Comparison of ENCODE assay signal across 1 cellular context in the genomic region with DNA sequence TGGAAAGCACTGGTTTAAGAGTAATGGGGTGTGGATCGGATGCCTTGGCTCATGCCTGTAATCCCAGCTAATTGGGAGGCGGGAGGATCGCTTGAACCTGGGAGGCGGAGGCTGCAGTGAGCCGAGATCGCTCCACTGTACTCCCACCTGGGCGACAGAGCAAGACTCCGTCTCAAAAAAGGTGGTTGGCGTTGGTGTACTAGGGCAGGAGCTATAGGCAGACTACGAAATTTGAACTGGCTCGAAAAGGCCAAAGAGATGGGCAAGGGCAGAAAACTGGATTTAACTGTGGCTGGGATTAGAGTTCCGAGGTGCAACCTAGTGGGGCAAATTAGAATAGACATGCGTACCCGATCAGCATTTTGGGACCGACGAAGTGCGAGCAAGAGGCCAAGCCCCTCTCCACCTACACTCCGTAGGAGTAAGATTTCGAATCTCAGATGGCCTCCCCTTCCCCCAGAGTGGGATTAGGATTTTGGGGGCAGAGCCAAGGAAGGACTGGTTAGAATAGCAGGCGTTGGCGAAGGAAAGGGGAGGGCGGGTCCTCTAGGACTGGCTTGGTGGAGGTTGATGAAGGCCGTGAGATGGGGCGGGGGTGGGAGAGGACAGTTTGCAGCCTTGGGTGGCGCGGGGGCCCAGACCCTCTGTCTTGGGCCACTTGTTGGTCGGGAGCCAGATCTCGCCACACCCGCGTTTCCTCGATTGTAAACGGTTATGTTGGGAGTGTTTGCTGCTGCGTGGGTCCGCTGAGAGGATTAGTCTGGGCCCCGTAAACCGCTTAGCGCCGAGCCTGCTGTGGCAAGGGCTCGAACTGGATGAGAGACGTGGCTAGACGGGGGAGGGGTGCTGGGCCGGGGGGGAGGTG.
A peak's percentile ranks its signal among the peaks of the same experiment; 100 is the strongest.
TF ChIP-seq lines count a peak whose summit lies in the region.

No MANE protein-coding gene starts in this region.

TF ChIP-seq in K562, 482 proteins besides CTCF, POLR2A, EP300 and RAD21 (continues in another document):
- TF ChIP-seq SIX5 (IDR thresholded peaks at IDR 0.05; ENCODE audit: borderline replicate concordance in 1 of 2, insufficient read depth in 1 of 2, low read depth in 1 of 2, low read length in 2 of 2): no peak
- TF ChIP-seq SUPT5H (IDR thresholded peaks at IDR 0.05): 0 out of 2 replicates have a peak, but pooled peaks have one; percentile 13
- TF ChIP-seq ZNF830 (CRISPR knock-in tag; IDR thresholded peaks at IDR 0.05): 0 out of 2 replicates have a peak, but pooled peaks have one; percentile 35
- TF ChIP-seq KDM1A (IDR thresholded peaks at IDR 0.05): 0 out of 4 replicates have a peak, but pooled peaks of 1 of the 2 experiments have one; percentile 21
- TF ChIP-seq, protein P1, sequence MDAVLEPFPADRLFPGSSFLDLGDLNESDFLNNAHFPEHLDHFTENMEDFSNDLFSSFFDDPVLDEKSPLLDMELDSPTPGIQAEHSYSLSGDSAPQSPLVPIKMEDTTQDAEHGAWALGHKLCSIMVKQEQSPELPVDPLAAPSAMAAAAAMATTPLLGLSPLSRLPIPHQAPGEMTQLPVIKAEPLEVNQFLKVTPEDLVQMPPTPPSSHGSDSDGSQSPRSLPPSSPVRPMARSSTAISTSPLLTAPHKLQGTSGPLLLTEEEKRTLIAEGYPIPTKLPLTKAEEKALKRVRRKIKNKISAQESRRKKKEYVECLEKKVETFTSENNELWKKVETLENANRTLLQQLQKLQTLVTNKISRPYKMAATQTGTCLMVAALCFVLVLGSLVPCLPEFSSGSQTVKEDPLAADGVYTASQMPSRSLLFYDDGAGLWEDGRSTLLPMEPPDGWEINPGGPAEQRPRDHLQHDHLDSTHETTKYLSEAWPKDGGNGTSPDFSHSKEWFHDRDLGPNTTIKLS (IDR thresholded peaks at IDR 0.05; ENCODE audit: borderline replicate concordance, low read depth): peak; percentile 92; the same call in 1 of the 2 replicates
- TF ChIP-seq SMARCA4 (IDR thresholded peaks at IDR 0.05): peak; percentile 16; the same call in 1 of the 2 replicates
- 0 out of 2 replicates have a peak, but pooled peaks have one; percentile 14 for TF ChIP-seq STAT5A (IDR thresholded peaks at IDR 0.05; ENCODE audit: borderline replicate concordance, low read length)
- TF ChIP-seq, protein P2, sequence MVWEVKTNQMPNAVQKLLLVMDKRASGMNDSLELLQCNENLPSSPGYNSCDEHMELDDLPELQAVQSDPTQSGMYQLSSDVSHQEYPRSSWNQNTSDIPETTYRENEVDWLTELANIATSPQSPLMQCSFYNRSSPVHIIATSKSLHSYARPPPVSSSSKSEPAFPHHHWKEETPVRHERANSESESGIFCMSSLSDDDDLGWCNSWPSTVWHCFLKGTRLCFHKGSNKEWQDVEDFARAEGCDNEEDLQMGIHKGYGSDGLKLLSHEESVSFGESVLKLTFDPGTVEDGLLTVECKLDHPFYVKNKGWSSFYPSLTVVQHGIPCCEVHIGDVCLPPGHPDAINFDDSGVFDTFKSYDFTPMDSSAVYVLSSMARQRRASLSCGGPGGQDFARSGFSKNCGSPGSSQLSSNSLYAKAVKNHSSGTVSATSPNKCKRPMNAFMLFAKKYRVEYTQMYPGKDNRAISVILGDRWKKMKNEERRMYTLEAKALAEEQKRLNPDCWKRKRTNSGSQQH (CRISPR knock-in tag; IDR thresholded peaks at IDR 0.05): 0 out of 2 replicates have a peak, but pooled peaks have one; percentile 63
- TF ChIP-seq, protein P3, sequence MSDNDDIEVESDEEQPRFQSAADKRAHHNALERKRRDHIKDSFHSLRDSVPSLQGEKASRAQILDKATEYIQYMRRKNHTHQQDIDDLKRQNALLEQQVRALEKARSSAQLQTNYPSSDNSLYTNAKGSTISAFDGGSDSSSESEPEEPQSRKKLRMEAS (CRISPR knock-in tag; IDR thresholded peaks at IDR 0.05): no peak
- TF ChIP-seq ERF (CRISPR knock-in tag; IDR thresholded peaks at IDR 0.05): 0 out of 2 replicates have a peak, but pooled peaks have one; percentile 59
- TF ChIP-seq, protein P4, sequence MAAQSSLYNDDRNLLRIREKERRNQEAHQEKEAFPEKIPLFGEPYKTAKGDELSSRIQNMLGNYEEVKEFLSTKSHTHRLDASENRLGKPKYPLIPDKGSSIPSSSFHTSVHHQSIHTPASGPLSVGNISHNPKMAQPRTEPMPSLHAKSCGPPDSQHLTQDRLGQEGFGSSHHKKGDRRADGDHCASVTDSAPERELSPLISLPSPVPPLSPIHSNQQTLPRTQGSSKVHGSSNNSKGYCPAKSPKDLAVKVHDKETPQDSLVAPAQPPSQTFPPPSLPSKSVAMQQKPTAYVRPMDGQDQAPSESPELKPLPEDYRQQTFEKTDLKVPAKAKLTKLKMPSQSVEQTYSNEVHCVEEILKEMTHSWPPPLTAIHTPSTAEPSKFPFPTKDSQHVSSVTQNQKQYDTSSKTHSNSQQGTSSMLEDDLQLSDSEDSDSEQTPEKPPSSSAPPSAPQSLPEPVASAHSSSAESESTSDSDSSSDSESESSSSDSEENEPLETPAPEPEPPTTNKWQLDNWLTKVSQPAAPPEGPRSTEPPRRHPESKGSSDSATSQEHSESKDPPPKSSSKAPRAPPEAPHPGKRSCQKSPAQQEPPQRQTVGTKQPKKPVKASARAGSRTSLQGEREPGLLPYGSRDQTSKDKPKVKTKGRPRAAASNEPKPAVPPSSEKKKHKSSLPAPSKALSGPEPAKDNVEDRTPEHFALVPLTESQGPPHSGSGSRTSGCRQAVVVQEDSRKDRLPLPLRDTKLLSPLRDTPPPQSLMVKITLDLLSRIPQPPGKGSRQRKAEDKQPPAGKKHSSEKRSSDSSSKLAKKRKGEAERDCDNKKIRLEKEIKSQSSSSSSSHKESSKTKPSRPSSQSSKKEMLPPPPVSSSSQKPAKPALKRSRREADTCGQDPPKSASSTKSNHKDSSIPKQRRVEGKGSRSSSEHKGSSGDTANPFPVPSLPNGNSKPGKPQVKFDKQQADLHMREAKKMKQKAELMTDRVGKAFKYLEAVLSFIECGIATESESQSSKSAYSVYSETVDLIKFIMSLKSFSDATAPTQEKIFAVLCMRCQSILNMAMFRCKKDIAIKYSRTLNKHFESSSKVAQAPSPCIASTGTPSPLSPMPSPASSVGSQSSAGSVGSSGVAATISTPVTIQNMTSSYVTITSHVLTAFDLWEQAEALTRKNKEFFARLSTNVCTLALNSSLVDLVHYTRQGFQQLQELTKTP (IDR thresholded peaks at IDR 0.05; ENCODE audit: low read depth in 1 of 2, partially characterized antibody in 2 of 2): peak in 1 of 2 experiments; percentile 18
- TF ChIP-seq, protein P5, sequence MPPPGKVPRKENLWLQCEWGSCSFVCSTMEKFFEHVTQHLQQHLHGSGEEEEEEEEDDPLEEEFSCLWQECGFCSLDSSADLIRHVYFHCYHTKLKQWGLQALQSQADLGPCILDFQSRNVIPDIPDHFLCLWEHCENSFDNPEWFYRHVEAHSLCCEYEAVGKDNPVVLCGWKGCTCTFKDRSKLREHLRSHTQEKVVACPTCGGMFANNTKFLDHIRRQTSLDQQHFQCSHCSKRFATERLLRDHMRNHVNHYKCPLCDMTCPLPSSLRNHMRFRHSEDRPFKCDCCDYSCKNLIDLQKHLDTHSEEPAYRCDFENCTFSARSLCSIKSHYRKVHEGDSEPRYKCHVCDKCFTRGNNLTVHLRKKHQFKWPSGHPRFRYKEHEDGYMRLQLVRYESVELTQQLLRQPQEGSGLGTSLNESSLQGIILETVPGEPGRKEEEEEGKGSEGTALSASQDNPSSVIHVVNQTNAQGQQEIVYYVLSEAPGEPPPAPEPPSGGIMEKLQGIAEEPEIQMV (tag; conservative IDR thresholded peaks at IDR 0.05; ENCODE audit: low read depth): 0 out of 2 replicates have a peak, but pooled peaks have one; percentile 31
- 0 out of 2 replicates have a peak, but pooled peaks have one; percentile 17 for TF ChIP-seq BACH1 (tag; IDR thresholded peaks at IDR 0.05)
- TF ChIP-seq, protein P6, sequence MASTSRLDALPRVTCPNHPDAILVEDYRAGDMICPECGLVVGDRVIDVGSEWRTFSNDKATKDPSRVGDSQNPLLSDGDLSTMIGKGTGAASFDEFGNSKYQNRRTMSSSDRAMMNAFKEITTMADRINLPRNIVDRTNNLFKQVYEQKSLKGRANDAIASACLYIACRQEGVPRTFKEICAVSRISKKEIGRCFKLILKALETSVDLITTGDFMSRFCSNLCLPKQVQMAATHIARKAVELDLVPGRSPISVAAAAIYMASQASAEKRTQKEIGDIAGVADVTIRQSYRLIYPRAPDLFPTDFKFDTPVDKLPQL (IDR thresholded peaks at IDR 0.05; ENCODE audit: extremely low read depth, insufficient read length): no peak
- TF ChIP-seq LEF1 (IDR thresholded peaks at IDR 0.05): peak; percentile 42
- 0 out of 2 replicates have a peak, but pooled peaks have one; percentile 61 for TF ChIP-seq NFIC (IDR thresholded peaks at IDR 0.05)
- no peak for TF ChIP-seq BRCA1 (IDR thresholded peaks at IDR 0.05)
- no peak for TF ChIP-seq BRCA1 (CRISPR knock-in tag; IDR thresholded peaks at IDR 0.05)
- no peak for TF ChIP-seq CAMTA2 (CRISPR knock-in tag; conservative IDR thresholded peaks at IDR 0.05)
- TF ChIP-seq SMARCE1 (IDR thresholded peaks at IDR 0.05): 0 out of 2 replicates have a peak, but pooled peaks have one; percentile 14
- TF ChIP-seq, protein P7, sequence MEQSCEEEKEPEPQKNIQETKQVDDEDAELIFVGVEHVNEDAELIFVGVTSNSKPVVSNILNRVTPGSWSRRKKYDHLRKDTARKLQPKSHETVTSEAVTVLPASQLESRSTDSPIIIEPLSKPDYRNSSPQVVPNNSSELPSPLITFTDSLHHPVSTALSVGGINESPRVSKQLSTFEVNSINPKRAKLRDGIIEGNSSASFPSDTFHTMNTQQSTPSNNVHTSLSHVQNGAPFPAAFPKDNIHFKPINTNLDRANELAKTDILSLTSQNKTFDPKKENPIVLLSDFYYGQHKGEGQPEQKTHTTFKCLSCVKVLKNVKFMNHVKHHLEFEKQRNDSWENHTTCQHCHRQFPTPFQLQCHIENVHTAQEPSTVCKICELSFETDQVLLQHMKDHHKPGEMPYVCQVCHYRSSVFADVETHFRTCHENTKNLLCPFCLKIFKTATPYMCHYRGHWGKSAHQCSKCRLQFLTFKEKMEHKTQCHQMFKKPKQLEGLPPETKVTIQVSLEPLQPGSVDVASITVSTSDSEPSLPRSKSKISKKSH (CRISPR knock-in tag; IDR thresholded peaks at IDR 0.05): no peak
- TF ChIP-seq, protein P8, sequence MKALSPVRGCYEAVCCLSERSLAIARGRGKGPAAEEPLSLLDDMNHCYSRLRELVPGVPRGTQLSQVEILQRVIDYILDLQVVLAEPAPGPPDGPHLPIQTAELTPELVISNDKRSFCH (CRISPR knock-in tag; IDR thresholded peaks at IDR 0.05): no peak
- TF ChIP-seq, protein P8 (tag; IDR thresholded peaks at IDR 0.05): 0 out of 2 replicates have a peak, but pooled peaks have one; percentile 20
- peak; percentile 37; the same call in 1 of the 2 replicates for TF ChIP-seq NBN (IDR thresholded peaks at IDR 0.05; ENCODE audit: low read depth)
- TF ChIP-seq POLR2AphosphoS5 (IDR thresholded peaks at IDR 0.05; ENCODE audit: control insufficient read depth, insufficient read depth, low read depth, low read length): peak; percentile 7; the same call in 1 of the 2 replicates
- peak; percentile 63 to 70 for TF ChIP-seq NRF1 (conservative IDR thresholded peaks at IDR 0.05 in 1 of 2, IDR thresholded peaks at IDR 0.05 in 1 of 2)
- TF ChIP-seq, protein P9, sequence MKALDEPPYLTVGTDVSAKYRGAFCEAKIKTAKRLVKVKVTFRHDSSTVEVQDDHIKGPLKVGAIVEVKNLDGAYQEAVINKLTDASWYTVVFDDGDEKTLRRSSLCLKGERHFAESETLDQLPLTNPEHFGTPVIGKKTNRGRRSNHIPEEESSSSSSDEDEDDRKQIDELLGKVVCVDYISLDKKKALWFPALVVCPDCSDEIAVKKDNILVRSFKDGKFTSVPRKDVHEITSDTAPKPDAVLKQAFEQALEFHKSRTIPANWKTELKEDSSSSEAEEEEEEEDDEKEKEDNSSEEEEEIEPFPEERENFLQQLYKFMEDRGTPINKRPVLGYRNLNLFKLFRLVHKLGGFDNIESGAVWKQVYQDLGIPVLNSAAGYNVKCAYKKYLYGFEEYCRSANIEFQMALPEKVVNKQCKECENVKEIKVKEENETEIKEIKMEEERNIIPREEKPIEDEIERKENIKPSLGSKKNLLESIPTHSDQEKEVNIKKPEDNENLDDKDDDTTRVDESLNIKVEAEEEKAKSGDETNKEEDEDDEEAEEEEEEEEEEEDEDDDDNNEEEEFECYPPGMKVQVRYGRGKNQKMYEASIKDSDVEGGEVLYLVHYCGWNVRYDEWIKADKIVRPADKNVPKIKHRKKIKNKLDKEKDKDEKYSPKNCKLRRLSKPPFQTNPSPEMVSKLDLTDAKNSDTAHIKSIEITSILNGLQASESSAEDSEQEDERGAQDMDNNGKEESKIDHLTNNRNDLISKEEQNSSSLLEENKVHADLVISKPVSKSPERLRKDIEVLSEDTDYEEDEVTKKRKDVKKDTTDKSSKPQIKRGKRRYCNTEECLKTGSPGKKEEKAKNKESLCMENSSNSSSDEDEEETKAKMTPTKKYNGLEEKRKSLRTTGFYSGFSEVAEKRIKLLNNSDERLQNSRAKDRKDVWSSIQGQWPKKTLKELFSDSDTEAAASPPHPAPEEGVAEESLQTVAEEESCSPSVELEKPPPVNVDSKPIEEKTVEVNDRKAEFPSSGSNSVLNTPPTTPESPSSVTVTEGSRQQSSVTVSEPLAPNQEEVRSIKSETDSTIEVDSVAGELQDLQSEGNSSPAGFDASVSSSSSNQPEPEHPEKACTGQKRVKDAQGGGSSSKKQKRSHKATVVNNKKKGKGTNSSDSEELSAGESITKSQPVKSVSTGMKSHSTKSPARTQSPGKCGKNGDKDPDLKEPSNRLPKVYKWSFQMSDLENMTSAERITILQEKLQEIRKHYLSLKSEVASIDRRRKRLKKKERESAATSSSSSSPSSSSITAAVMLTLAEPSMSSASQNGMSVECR (CRISPR knock-in tag; IDR thresholded peaks at IDR 0.05): peak; percentile 45; the same call in 1 of the 2 replicates
- TF ChIP-seq, protein P10, sequence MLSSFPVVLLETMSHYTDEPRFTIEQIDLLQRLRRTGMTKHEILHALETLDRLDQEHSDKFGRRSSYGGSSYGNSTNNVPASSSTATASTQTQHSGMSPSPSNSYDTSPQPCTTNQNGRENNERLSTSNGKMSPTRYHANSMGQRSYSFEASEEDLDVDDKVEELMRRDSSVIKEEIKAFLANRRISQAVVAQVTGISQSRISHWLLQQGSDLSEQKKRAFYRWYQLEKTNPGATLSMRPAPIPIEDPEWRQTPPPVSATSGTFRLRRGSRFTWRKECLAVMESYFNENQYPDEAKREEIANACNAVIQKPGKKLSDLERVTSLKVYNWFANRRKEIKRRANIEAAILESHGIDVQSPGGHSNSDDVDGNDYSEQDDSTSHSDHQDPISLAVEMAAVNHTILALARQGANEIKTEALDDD (IDR thresholded peaks at IDR 0.05): peak; percentile 77
- TF ChIP-seq CBX5 (IDR thresholded peaks at IDR 0.05; ENCODE audit: borderline replicate concordance, low read depth): 0 out of 2 replicates have a peak, but pooled peaks have one; percentile 8
- TF ChIP-seq, protein P11, sequence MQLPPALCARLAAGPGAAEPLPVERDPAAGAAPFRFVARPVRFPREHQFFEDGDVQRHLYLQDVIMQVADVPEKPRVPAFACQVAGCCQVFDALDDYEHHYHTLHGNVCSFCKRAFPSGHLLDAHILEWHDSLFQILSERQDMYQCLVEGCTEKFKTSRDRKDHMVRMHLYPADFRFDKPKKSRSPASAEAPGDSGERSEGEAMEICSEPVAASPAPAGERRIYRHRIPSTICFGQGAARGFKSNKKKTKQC (CRISPR knock-in tag; IDR thresholded peaks at IDR 0.05): 0 out of 2 replicates have a peak, but pooled peaks have one; percentile 2
- no peak for TF ChIP-seq ZNF79 (CRISPR knock-in tag; IDR thresholded peaks at IDR 0.05; ENCODE audit: low read depth)
- TF ChIP-seq, protein P12, sequence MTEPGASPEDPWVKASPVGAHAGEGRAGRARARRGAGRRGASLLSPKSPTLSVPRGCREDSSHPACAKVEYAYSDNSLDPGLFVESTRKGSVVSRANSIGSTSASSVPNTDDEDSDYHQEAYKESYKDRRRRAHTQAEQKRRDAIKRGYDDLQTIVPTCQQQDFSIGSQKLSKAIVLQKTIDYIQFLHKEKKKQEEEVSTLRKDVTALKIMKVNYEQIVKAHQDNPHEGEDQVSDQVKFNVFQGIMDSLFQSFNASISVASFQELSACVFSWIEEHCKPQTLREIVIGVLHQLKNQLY (CRISPR knock-in tag; conservative IDR thresholded peaks at IDR 0.05): no peak
